In the genomic region with DNA sequence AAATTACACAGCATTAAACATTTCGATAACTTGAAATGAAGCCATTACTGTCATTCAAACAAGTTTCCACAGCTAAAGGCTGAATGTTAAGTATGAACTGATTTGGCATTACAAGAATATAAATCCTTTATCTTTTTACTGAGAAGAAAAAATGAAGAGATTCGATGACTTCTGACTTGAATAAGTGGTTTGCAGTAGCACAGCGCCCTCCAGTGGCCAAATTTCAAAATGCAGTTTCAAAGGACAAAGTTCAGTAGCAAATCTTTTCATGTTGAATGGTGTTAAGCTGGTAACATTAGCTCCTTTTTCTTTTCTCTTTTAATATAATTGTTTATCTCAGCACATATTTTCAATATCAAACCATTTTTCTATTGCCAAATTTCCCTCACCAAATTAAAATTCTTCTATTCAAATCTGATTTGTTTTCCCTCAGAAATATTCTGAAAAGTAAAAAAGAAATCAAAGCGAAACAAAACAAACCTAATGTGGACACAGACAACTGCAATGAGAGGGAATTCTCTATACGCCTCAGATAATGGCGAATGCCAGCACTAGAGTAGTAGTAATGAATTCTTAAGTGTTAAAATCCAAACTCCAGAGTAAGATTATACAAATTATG, we compare ENCODE assay signal across 8 cellular contexts.
DNase-seq lines count a peak whose midpoint lies in the region; ATAC-seq lines count a peak whose summit lies in the region.

No MANE protein-coding gene starts in this region.

- ATAC-seq in HG03565 (IDR thresholded peaks at IDR 0.05; ENCODE audit: unreplicated experiment) = no peak

- peak; percentile 49 for DNase-seq in NOMO-1 treated with DMSO at 0.1 percent for 48 hours (lab: John Stamatoyannopoulos, UW; ENCODE audit: unreplicated experiment)
- no peak for DNase-seq in NOMO-1 treated with dmso at 0.1 percent for 144 hours (lab: John Stamatoyannopoulos, UW; ENCODE audit: unreplicated experiment)
- DNase-seq in NCI-H345 treated with DMSO at 0.1 percent for 48 hours (lab: John Stamatoyannopoulos, UW; ENCODE audit: unreplicated experiment) = peak; percentile 51
- peak; percentile 81 for DNase-seq in activated CD4-positive, alpha-beta T cell treated with anti-CD3 and anti-CD28 coated beads, Interleukin-2, amount 50 U/mL, for 1 hour
- peak; percentile 83 for DNase-seq in ecto neural progenitor cell (ENCODE audit: low spot score)
- DNase-seq in medulla oblongata (ENCODE audit: extremely low spot score) = peak; percentile 94
- DNase-seq in stimulated activated CD8-positive, alpha-beta memory T cell treated with anti-CD3 and anti-CD28 coated beads, Interleukin-15, amount 100 ng/mL, for 24 hours (ENCODE audit: low read depth) = peak; percentile 69
